18 cellular contexts compared by ENCODE assay signal in genomic region chr1:202605515-202605914, GRCh38.
DNase-seq lines count a peak whose midpoint lies in the region; ATAC-seq and TF ChIP-seq lines count a peak whose summit lies in the region.
"Had no signal": no experiment of that assay in that cellular context is flagged by ENCODE, and none has a peak within 500 bp of the region (broad histone marks: within the 10 kb centered on the region; RNA-seq: fewer than 3 reads in every experiment).

No MANE protein-coding gene starts in this region.

- no peak overlapping the region for H3K4me3 Mint-ChIP-seq in activated naive CD4-positive, alpha-beta T cell treated with anti-CD3 and anti-CD28 coated beads, Interleukin-2, amount 50 U/mL, for 24 hours
- H3K4me3 Mint-ChIP-seq: B cell; CD4-positive, alpha-beta T cell; CD8-positive, alpha-beta T cell had no signal

- WGBS in spleen, 5 donors: 70 to 72% (median 72%) methylated on average over 5 of the region's 5 CpGs

- TF ChIP-seq POLR2A in spleen (IDR thresholded peaks at IDR 0.05): no peak

- POLR2A ChIA-PET in HEK293T (lab: Yijun Ruan, JAX): no interaction called here

- H3K4me3 ChIP-seq in spleen: no peak overlapping the region
- H3K4me3 ChIP-seq: A549; BLaER1 treated with 17β-estradiol and CSF1 and Interleukin-3, amounts not matched to agents 10 nM and 100 nM had no signal

- no peaks in the 10 kb centered on the region for H3K4me1 Mint-ChIP-seq in activated naive CD4-positive, alpha-beta T cell treated with anti-CD3 and anti-CD28 coated beads, Interleukin-2, amount 50 U/mL, for 24 hours
- H3K4me1 Mint-ChIP-seq: B cell had no signal

- H3K9me3 ChIP-seq in spleen: no peaks in the 10 kb centered on the region
- H3K9me3 ChIP-seq: A549, Caco-2 had no signal

- H3K9me3 Mint-ChIP-seq in activated naive CD4-positive, alpha-beta T cell treated with anti-CD3 and anti-CD28 coated beads, Interleukin-2, amount 50 U/mL, for 24 hours: no peaks in the 10 kb centered on the region
- H3K9me3 Mint-ChIP-seq in activated naive CD4-positive, alpha-beta T cell treated with anti-CD3 and anti-CD28 coated beads, Interleukin-2, amount 50 U/mL, for 72 hours: no peaks in the 10 kb centered on the region
- H3K9me3 Mint-ChIP-seq: CD4-positive, alpha-beta T cell; CD8-positive, alpha-beta T cell had no signal

- peak overlapping the region; percentile 31 for H3K27ac Mint-ChIP-seq in activated naive CD4-positive, alpha-beta T cell treated with anti-CD3 and anti-CD28 coated beads, Interleukin-2, amount 50 U/mL, for 24 hours
- H3K27ac Mint-ChIP-seq in activated naive CD4-positive, alpha-beta T cell treated with anti-CD3 and anti-CD28 coated beads, Interleukin-2, amount 50 U/mL, for 72 hours: peak overlapping the region in 1 of 2 donors; percentile 79
- H3K27ac Mint-ChIP-seq: B cell; CD4-positive, alpha-beta T cell; CD8-positive, alpha-beta T cell had no signal

- H3K36me3 Mint-ChIP-seq in activated naive CD4-positive, alpha-beta T cell treated with anti-CD3 and anti-CD28 coated beads, Interleukin-2, amount 50 U/mL, for 24 hours: peaks cover 13% of the 10 kb centered on the region
- no peaks in the 10 kb centered on the region for H3K36me3 Mint-ChIP-seq in activated naive CD4-positive, alpha-beta T cell treated with anti-CD3 and anti-CD28 coated beads, Interleukin-2, amount 50 U/mL, for 72 hours

- ATAC-seq in activated naive CD4-positive, alpha-beta T cell treated with anti-CD3 and anti-CD28 coated beads, Interleukin-2, amount 50 U/mL, for 72 hours: no peak
- no peak for ATAC-seq in activated CD4-positive, CD25-positive, alpha-beta regulatory T cell treated with anti-CD3 and anti-CD28 coated beads, Interleukin-2, amount 50 U/mL, for 24 hours
- ATAC-seq: A549; CD8-positive, alpha-beta T cell had no signal

- no peaks in the 10 kb centered on the region for H3K27me3 ChIP-seq in spleen (replicated peaks in 1 of 7)

- CTCF ChIA-PET in HEK293T (lab: Yijun Ruan, JAX): interaction anchor here (0.7 kb wide), 1 partner anchor 12 kb away, joined by 3 read pairs; no protein-coding TSS in a partner anchor

- no peak overlapping the region for H3K27ac ChIP-seq in spleen
- H3K27ac ChIP-seq: 22Rv1; A549; BLaER1 treated with 17β-estradiol and CSF1 and Interleukin-3, amounts not matched to agents 10 nM and 100 nM; C4-2B had no signal

- no peaks in the 10 kb centered on the region for H3K4me1 ChIP-seq in spleen
- H3K4me1 ChIP-seq: A549; BLaER1 treated with 17β-estradiol and CSF1 and Interleukin-3, amounts not matched to agents 10 nM and 100 nM; Caco-2 had no signal

- intact Hi-C loops in spleen (cut with DNase I; ENCODE audit: low total_unique reads): no loop called here

- no peak for DNase-seq in activated naive CD4-positive, alpha-beta T cell treated with anti-CD3 and anti-CD28 coated beads, Interleukin-2, amount 50 U/mL, for 72 hours (ENCODE audit: low spot score in 2 of 2)
- DNase-seq in mesenteric fat pad (ENCODE audit: low spot score) (peak; percentile 69), spleen (peak; percentile 54), HEK293T (ENCODE audit: extremely low spot score) (no peak)
- DNase-seq: AML-193; Caco-2; Calu3; CD4-positive, alpha-beta T cell; CD8-positive, alpha-beta T cell; DMS79 treated with DMSO at 0.1 percent for 48 hours; GF-D8 had no signal

- no peaks in the 10 kb centered on the region for H3K27me3 Mint-ChIP-seq in activated naive CD4-positive, alpha-beta T cell treated with anti-CD3 and anti-CD28 coated beads, Interleukin-2, amount 50 U/mL, for 24 hours
- H3K27me3 Mint-ChIP-seq: B cell; CD4-positive, alpha-beta T cell had no signal

- H3K36me3 ChIP-seq in spleen: peaks cover 0 to 39% (median 0%) of the 10 kb centered on the region in 6 donors
- H3K36me3 ChIP-seq: BLaER1 treated with 17β-estradiol and CSF1 and Interleukin-3, amounts not matched to agents 10 nM and 100 nM had no signal

- no peak for TF ChIP-seq CTCF in spleen (IDR thresholded peaks at IDR 0.05 in 8 of 11, conservative IDR thresholded peaks at IDR 0.05 in 3 of 11)

TF ChIP-seq in HEK293T, 16 proteins besides CTCF, POLR2A, EP300 and RAD21:
- no peak for TF ChIP-seq ZNF384 (IDR thresholded peaks at IDR 0.05)
TF ChIP-seq in HEK293T: peak in this region for 0.

Comparison
In these comparisons a context has a peak if more than half of its experiments do, and no peak if none do; other contexts are left out.
1. DNase-seq: peak in mesenteric fat pad (single experiment) and spleen (single experiment); none in activated naive CD4-positive, alpha-beta T cell treated with anti-CD3 and anti-CD28 coated beads, Interleukin-2, amount 50 U/mL, for 72 hours (0 of 2) and HEK293T (single experiment).